ENCODE assay signal across 14 cellular contexts in the genomic region with DNA sequence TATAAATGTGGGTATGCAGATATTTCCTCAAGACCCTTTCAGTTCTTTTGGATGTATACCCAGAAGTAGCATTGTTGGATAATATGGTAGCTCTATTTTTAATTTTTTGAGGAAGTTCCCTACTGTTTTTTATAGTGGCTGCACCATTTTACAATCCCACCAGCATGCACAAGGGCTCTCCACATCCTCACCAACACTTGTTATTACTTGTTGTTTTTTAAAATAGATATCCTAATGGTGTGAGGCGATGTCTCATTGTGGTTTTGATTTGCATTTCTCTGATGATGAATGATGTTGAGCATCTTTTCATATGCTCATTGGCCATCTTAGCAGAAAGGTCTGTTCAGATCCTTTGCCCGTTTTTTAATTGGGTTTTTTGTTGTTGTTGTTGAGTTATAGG.
"Had no signal": no experiment of that assay in that cellular context is flagged by ENCODE, and none has a peak within 500 bp of the region (broad histone marks: within the 10 kb centered on the region; RNA-seq: fewer than 3 reads in every experiment).

No MANE protein-coding gene starts in this region.

- H3K4me3 ChIP-seq: ascending aorta, left lung, mucosa of descending colon, transverse colon, vagina had no signal

- H3K9me3 ChIP-seq: ascending aorta, left lung, mucosa of descending colon, transverse colon, vagina had no signal

- H3K36me3 ChIP-seq: ascending aorta, left lung, transverse colon, vagina had no signal

- H3K27me3 Mint-ChIP-seq: activated CD4-positive, alpha-beta memory T cell treated with anti-CD3 and anti-CD28 coated beads, Interleukin-2, amount 10 ng/mL, durations not matched to agents 7 days and 5 days; activated CD4-positive, alpha-beta T cell treated with anti-CD3 and anti-CD28 coated beads for 36 hours; naive thymus-derived CD4-positive, alpha-beta T cell; stimulated activated memory B cell treated with anti-CD40 and anti-IgM and Interleukin-4, amounts not matched to agents 10 μg/mL and 1 μg/mL and 100 μg/mL, for 72 hours had no signal

- DNase-seq: activated CD4-positive, alpha-beta memory T cell treated with anti-CD3 and anti-CD28 coated beads, Interleukin-2, amount 10 ng/mL, durations not matched to agents 7 days and 5 days; activated CD4-positive, alpha-beta T cell treated with anti-CD3 and anti-CD28 coated beads for 36 hours; activated gamma-delta T cell treated with Interleukin-2 at 50 U/mL for 16 hours; activated T-cell treated with anti-CD3 and anti-CD28 coated beads, Interleukin-2, amount 50 U/mL, for 48 hours; islet precursor cell; left lung; mucosa of descending colon; naive thymus-derived CD4-positive, alpha-beta T cell; retina; transverse colon had no signal

- H3K9me3 Mint-ChIP-seq: stimulated activated memory B cell treated with anti-CD40 and anti-IgM and Interleukin-4, amounts not matched to agents 10 μg/mL and 1 μg/mL and 100 μg/mL, for 72 hours had no signal

- H3K27ac ChIP-seq: ascending aorta, left lung, vagina, VCaP had no signal

- H3K4me1 ChIP-seq: ascending aorta had no signal

- H3K27ac Mint-ChIP-seq: activated CD4-positive, alpha-beta memory T cell treated with anti-CD3 and anti-CD28 coated beads, Interleukin-2, amount 10 ng/mL, durations not matched to agents 7 days and 5 days; activated CD4-positive, alpha-beta T cell treated with anti-CD3 and anti-CD28 coated beads for 36 hours; naive thymus-derived CD4-positive, alpha-beta T cell; stimulated activated memory B cell treated with anti-CD40 and anti-IgM and Interleukin-4, amounts not matched to agents 10 μg/mL and 1 μg/mL and 100 μg/mL, for 72 hours had no signal

- H3K4me3 Mint-ChIP-seq: activated CD4-positive, alpha-beta memory T cell treated with anti-CD3 and anti-CD28 coated beads, Interleukin-2, amount 10 ng/mL, durations not matched to agents 7 days and 5 days; activated CD4-positive, alpha-beta T cell treated with anti-CD3 and anti-CD28 coated beads for 36 hours; stimulated activated memory B cell treated with anti-CD40 and anti-IgM and Interleukin-4, amounts not matched to agents 10 μg/mL and 1 μg/mL and 100 μg/mL, for 72 hours had no signal
